ENCODE assay signal across 7 cellular contexts in the genomic region with DNA sequence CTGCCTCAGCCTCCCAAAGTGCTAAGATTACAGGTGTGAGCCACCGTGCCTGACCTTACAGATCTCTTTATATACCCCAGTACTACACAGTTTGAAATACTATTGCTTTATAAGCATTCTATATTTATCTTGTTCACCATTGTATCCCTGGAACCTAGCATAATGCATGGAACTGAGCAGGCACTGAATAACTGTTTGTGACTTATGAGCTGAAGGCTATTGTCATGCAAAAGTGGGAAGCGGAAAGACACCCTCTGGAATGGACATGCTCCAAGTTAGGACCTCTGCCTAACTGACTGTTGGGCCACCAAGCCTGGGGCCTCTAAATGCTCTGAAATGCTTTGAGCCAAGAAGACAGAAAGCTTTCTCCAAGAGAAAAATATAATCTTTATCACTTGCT.
"Had no signal": no experiment of that assay in that cellular context is flagged by ENCODE, and none has a peak within 500 bp of the region (broad histone marks: within the 10 kb centered on the region; RNA-seq: fewer than 3 reads in every experiment).

No MANE protein-coding gene starts in this region.

- H3K9me3 Mint-ChIP-seq: IgD-negative memory B cell had no signal

- H3K27ac ChIP-seq: HL-60 had no signal

- H3K4me3 ChIP-seq: K562 had no signal

- H3K27me3 Mint-ChIP-seq: IgD-negative memory B cell had no signal

- ATAC-seq: K562 had no signal

- H3K27ac Mint-ChIP-seq: IgD-negative memory B cell had no signal

- FAIRE-seq: HTR-8/SVneo, K562 had no signal

- DNase-seq: IMR-90, KBM-7, KG1 had no signal

- H3K4me3 Mint-ChIP-seq: IgD-negative memory B cell had no signal
